Comparison of ENCODE assay signal across 1 cellular context in the genomic region with DNA sequence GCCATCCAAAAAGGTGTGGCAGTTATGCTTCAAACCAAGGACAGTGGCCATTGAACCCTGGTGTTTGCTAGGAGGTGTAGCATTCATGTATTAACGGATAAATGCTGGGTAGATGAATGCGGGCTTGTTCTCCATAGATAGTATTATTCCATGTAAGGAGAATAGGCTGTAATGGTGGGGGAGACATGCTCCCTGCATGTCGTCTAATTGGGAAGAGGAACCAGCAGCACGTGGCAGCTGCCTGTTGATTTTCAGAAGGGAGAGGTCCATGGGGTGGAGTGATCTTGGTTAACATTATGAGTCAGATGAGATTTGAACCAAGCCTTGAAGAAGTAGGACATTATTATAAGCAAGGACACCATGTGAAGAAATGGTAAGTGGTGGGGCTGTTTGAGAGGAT.
TF ChIP-seq lines count a peak whose summit lies in the region.

No MANE protein-coding gene starts in this region.

TF ChIP-seq in IMR-90, 13 proteins besides CTCF, POLR2A, EP300 and RAD21 (continued from another document):
- TF ChIP-seq MXI1 (IDR thresholded peaks at IDR 0.05; ENCODE audit: borderline replicate concordance, low read depth, low read length), result no peak
- no peak for TF ChIP-seq MAZ (IDR thresholded peaks at IDR 0.05; ENCODE audit: borderline replicate concordance, low read depth, low read length)
- TF ChIP-seq, protein P1, sequence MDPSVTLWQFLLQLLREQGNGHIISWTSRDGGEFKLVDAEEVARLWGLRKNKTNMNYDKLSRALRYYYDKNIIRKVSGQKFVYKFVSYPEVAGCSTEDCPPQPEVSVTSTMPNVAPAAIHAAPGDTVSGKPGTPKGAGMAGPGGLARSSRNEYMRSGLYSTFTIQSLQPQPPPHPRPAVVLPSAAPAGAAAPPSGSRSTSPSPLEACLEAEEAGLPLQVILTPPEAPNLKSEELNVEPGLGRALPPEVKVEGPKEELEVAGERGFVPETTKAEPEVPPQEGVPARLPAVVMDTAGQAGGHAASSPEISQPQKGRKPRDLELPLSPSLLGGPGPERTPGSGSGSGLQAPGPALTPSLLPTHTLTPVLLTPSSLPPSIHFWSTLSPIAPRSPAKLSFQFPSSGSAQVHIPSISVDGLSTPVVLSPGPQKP (IDR thresholded peaks at IDR 0.05; ENCODE audit: borderline replicate concordance, low read depth, low read length), result no peak
- TF ChIP-seq MAFK (IDR thresholded peaks at IDR 0.05; ENCODE audit: low read depth, low read length), result no peak
- no peak for TF ChIP-seq NFE2L2 (IDR thresholded peaks at IDR 0.05; ENCODE audit: low read depth, low read length)
